Comparison of ENCODE assay signal across 1 cellular context in genomic region chr2:130332271-130333073, GRCh38.
A peak's percentile ranks its signal among the peaks of the same experiment; 100 is the strongest.
TF ChIP-seq lines count a peak whose summit lies in the region.

No MANE protein-coding gene starts in this region.

TF ChIP-seq in A549, 52 proteins besides CTCF, POLR2A, EP300 and RAD21 (continued from another document):
- no peak for TF ChIP-seq PBX3 (IDR thresholded peaks at IDR 0.05)
- TF ChIP-seq ELK1 (IDR thresholded peaks at IDR 0.05; ENCODE audit: low read depth, low read length) = no peak
- no peak for TF ChIP-seq E2F6 (IDR thresholded peaks at IDR 0.05; ENCODE audit: borderline replicate concordance, low read depth)
- peak in 1 of 2 experiments; percentile 43; a peak in 2 of 4 replicates for TF ChIP-seq CEBPB (IDR thresholded peaks at IDR 0.05)
- TF ChIP-seq RARB (CRISPR knock-in tag; IDR thresholded peaks at IDR 0.05) = no peak
- no peak for TF ChIP-seq NR3C1 (IDR thresholded peaks at IDR 0.05)
- TF ChIP-seq RFX5 (IDR thresholded peaks at IDR 0.05) = no peak
